In the genomic region with DNA sequence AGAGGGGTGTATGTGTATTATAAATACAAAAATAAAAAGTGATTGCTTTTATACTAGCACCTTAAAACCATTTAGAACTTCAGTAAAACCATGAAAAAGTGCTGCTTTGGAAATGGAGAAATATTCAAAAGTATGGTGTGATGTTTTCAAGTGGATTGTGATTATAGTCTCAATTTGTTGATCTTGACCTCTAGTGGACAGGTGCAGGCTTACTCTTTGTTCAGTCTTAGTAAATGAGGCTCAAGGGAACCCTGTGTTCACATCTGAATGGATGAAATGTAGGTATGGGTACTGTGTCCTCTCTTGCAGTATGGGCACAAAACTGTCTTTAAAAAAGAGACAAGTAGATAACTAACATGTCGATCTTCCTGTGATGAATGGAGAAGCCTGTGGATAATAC, we compare ENCODE assay signal across 14 cellular contexts.
DNase-seq lines count a peak whose midpoint lies in the region; ATAC-seq, FAIRE-seq and TF ChIP-seq lines count a peak whose summit lies in the region.
"Had no signal": no experiment of that assay in that cellular context is flagged by ENCODE, and none has a peak within 500 bp of the region (broad histone marks: within the 10 kb centered on the region; RNA-seq: fewer than 3 reads in every experiment).

No MANE protein-coding gene starts in this region.

- H3K27ac ChIP-seq in astrocyte (ENCODE audit: low read depth, low read length), result no peak overlapping the region
- no peak overlapping the region for H3K27ac ChIP-seq in lower lobe of right lung
- H3K27ac ChIP-seq: ascending aorta had no signal

- H4K20me1 ChIP-seq in Loucy (ENCODE audit: insufficient read depth, low read length, poor library complexity, severe bottlenecking) (no peaks in the 10 kb centered on the region), astrocyte (ENCODE audit: insufficient read depth, low read length) (peaks cover 1% of the 10 kb centered on the region)

- H3K36me3 ChIP-seq in Loucy (ENCODE audit: insufficient read depth, low read length), result no peaks in the 10 kb centered on the region
- H3K36me3 ChIP-seq in astrocyte (ENCODE audit: insufficient read depth, low read length), result no peaks in the 10 kb centered on the region
- no peaks in the 10 kb centered on the region for H3K36me3 ChIP-seq in lower lobe of right lung
- H3K36me3 ChIP-seq: ascending aorta had no signal

- peak overlapping the region; percentile 2 for H3K27ac Mint-ChIP-seq in astrocyte (ENCODE audit: unreplicated experiment)

- H3K79me2 ChIP-seq in Loucy (ENCODE audit: insufficient read depth, low read length), result no peaks in the 10 kb centered on the region
- H3K79me2 ChIP-seq in astrocyte (ENCODE audit: insufficient read depth, low read length), result peaks cover under 1% of the 10 kb centered on the region

- H3K4me1 ChIP-seq in Loucy (ENCODE audit: insufficient read depth, low read length, poor library complexity, severe bottlenecking) (no peaks in the 10 kb centered on the region), astrocyte (ENCODE audit: insufficient read depth, low read length) (peaks cover 11% of the 10 kb centered on the region), lower lobe of right lung (peaks cover 6% of the 10 kb centered on the region)
- H3K4me1 ChIP-seq: ascending aorta had no signal

- H3K4me3 ChIP-seq in Loucy (ENCODE audit: low read length, poor library complexity, severe bottlenecking) (no peak overlapping the region), astrocyte (ENCODE audit: insufficient read depth, low read depth, low read length) (no peak overlapping the region), lower lobe of right lung (no peak overlapping the region)
- H3K4me3 ChIP-seq: ascending aorta had no signal

- H3K9me3 Mint-ChIP-seq in astrocyte (ENCODE audit: unreplicated experiment), result peaks cover 2% of the 10 kb centered on the region
- H3K9me3 Mint-ChIP-seq: CD8-positive, alpha-beta memory T cell had no signal

- H3K27me3 ChIP-seq in Loucy (ENCODE audit: insufficient read depth, low read length, poor library complexity, severe bottlenecking), result no peaks in the 10 kb centered on the region
- H3K27me3 ChIP-seq in astrocyte (ENCODE audit: insufficient read depth, low read length), result no peaks in the 10 kb centered on the region
- no peaks in the 10 kb centered on the region for H3K27me3 ChIP-seq in lower lobe of right lung (ENCODE audit: low read depth)
- H3K27me3 ChIP-seq: ascending aorta had no signal

- H3K4me2 ChIP-seq in Loucy (ENCODE audit: low read depth, low read length, poor library complexity, severe bottlenecking), result no peak overlapping the region
- H3K4me2 ChIP-seq in astrocyte (ENCODE audit: low read length), result no peak overlapping the region

- intact Hi-C loops in lower lobe of right lung (cut with DNase I), result no loop called here

- H3K4me3 Mint-ChIP-seq in astrocyte (ENCODE audit: unreplicated experiment), result no peak overlapping the region
- H3K4me3 Mint-ChIP-seq: CD8-positive, alpha-beta memory T cell had no signal

- H3K9me3 ChIP-seq in Loucy (ENCODE audit: insufficient read depth, low read depth, low read length) (no peaks in the 10 kb centered on the region), astrocyte (ENCODE audit: insufficient read depth, low read depth, low read length) (no peaks in the 10 kb centered on the region), lower lobe of right lung (no peaks in the 10 kb centered on the region)
- H3K9me3 ChIP-seq: ascending aorta had no signal

- no peaks in the 10 kb centered on the region for H3K27me3 Mint-ChIP-seq in astrocyte (ENCODE audit: low read depth, unreplicated experiment)
- H3K27me3 Mint-ChIP-seq: CD8-positive, alpha-beta memory T cell had no signal

- H3F3A ChIP-seq in Loucy (ENCODE audit: low read depth), result no peaks in the 10 kb centered on the region

- peaks cover 5% of the 10 kb centered on the region for H3K4me1 Mint-ChIP-seq in astrocyte (ENCODE audit: low read depth, unreplicated experiment)
- H3K4me1 Mint-ChIP-seq: CD8-positive, alpha-beta memory T cell had no signal

- TF ChIP-seq CTCF in Loucy (conservative IDR thresholded peaks at IDR 0.05; ENCODE audit: low read length) (peak; percentile 31), astrocyte (IDR thresholded peaks at IDR 0.05; ENCODE audit: insufficient read depth, low read depth, low read length) (no peak), lower lobe of right lung (IDR thresholded peaks at IDR 0.05) (peak; percentile 8)

- DNase-seq in DMS53 (lab: John Stamatoyannopoulos, UW) (peak; percentile 76), astrocyte (ENCODE audit: low read depth) (no peak), lower lobe of right lung (no peak), COLO829 (ENCODE audit: low spot score) (no peak), islet precursor cell (no peak)
- no peak for DNase-seq in effector CD4-positive, alpha-beta T cell
- DNase-seq: CD8-positive, alpha-beta memory T cell; KBM-7; NCI-H446; posterior cingulate gyrus had no signal

- ATAC-seq in lower lobe of right lung, result peak in 1 of 2 donors; percentile 57
- no peak for ATAC-seq in HG03095 (IDR thresholded peaks at IDR 0.05; ENCODE audit: unreplicated experiment)

- no peaks in the 10 kb centered on the region for H3K9me2 ChIP-seq in Loucy (replicated peaks; ENCODE audit: low read depth, low read length)

- no peak for FAIRE-seq in astrocyte (lab: Jason Lieb, UNC)
- FAIRE-seq: endothelial cell of umbilical vein had no signal

- no peak overlapping the region for H2AFZ ChIP-seq in Loucy (ENCODE audit: low read length)
- H2AFZ ChIP-seq in astrocyte (ENCODE audit: low read depth, low read length), result no peak overlapping the region

- H3K36me3 Mint-ChIP-seq in astrocyte (ENCODE audit: low read depth, unreplicated experiment), result no peaks in the 10 kb centered on the region
- H3K36me3 Mint-ChIP-seq: CD8-positive, alpha-beta memory T cell had no signal

- no peak overlapping the region for H3K9ac ChIP-seq in Loucy (ENCODE audit: low read depth, low read length, poor library complexity, severe bottlenecking)
- H3K9ac ChIP-seq in astrocyte (ENCODE audit: low read length), result no peak overlapping the region
